8 cellular contexts compared by ENCODE assay signal in the genomic region with DNA sequence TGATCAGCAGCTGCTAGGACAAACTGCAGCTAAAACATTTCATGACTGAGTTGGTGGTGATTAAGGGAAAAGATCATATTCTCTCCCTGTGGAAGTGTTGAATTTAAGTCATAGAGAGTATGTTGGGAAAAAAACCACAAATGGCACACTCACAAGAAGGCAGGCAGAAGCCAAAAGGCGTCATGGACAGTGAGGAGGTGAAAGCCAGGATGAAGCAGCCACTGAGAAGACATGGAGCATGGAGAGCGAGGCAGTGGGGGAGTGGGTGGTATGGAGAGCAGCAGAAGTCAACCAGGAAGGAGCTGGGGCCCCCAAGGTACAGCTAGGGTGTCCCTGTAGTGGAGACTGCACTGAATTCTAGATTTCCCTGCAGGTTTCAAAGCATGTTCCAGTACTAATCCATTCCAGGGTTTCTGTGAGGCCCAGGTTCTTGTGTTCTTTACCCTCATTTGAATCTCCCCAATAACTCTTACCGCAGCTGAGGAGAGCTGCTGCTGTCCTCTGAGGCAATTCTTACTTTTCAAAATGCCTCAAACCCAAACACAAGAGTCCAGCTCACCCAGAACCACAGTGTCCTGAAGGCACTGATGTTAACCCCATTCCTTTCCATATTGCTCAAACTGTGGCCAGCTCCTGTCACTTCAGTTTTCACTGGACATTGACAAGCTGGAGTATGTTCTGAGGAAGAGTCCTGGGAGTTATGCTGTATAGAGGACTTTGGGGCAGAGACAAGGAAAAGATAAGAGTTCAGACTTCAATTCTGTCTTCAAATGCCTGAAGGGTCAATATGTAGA.
DNase-seq lines count a peak whose midpoint lies in the region; ATAC-seq and TF ChIP-seq lines count a peak whose summit lies in the region.

No MANE protein-coding gene starts in this region.

- H3K4me1 ChIP-seq in neural progenitor cell = peaks cover 57% of the 10 kb centered on the region

- no peak overlapping the region for H3K4me3 ChIP-seq in neural progenitor cell

- H3K27ac Mint-ChIP-seq in neural progenitor cell = peak overlapping the region; percentile 2
- no peak overlapping the region for H3K27ac Mint-ChIP-seq in activated T-helper 2 cell treated with anti-CD3 and anti-CD28 coated beads, Interferon-gamma antibody, Interleukin-2, Interleukin-4, amounts not matched to agents 10 μg/mL and 5 μg/mL and 100 μg/mL, durations not matched to agents 14 hours and 24 hours and 36 hours

- intact Hi-C loops in activated T-helper 2 cell treated with anti-CD3 and anti-CD28 coated beads, Interferon-gamma antibody, Interleukin-2, Interleukin-4, amounts not matched to agents 10 μg/mL and 5 μg/mL and 100 μg/mL, durations not matched to agents 14 hours and 24 hours and 36 hours (cut with micrococcal nuclease) = no loop called here

- POLR2A ChIA-PET in GM10248 (lab: Yijun Ruan, JAX) = no interaction called here

- peaks cover 51% of the 10 kb centered on the region for H3K4me1 Mint-ChIP-seq in neural progenitor cell
- no peaks in the 10 kb centered on the region for H3K4me1 Mint-ChIP-seq in activated T-helper 2 cell treated with anti-CD3 and anti-CD28 coated beads, Interferon-gamma antibody, Interleukin-2, Interleukin-4, amounts not matched to agents 10 μg/mL and 5 μg/mL and 100 μg/mL, durations not matched to agents 14 hours and 24 hours and 36 hours (ENCODE audit: low read depth)

- peak; percentile 68 for ATAC-seq in GM18909 (IDR thresholded peaks at IDR 0.05; ENCODE audit: poor library complexity, unreplicated experiment)
- ATAC-seq in HG02840 (IDR thresholded peaks at IDR 0.05; ENCODE audit: low FRiP score, unreplicated experiment) = peak; percentile 61

- CTCF ChIA-PET in GM10248 (lab: Yijun Ruan, JAX) = interaction anchor here (1.0 to 1.9 kb wide), 5 partner anchors 10 to 46 kb away, joined by 3 to 7 read pairs (median 3); no protein-coding TSS in a partner anchor

- TF ChIP-seq CTCF in neural progenitor cell (IDR thresholded peaks at IDR 0.05) = no peak
- TF ChIP-seq CTCF in GM10248 (IDR thresholded peaks at IDR 0.05; ENCODE audit: control extremely low read depth, extremely low read depth, low read depth, missing control alignments) = no peak

- no peaks in the 10 kb centered on the region for H3K27me3 ChIP-seq in neural progenitor cell

- H3K9me3 ChIP-seq in neural progenitor cell (ENCODE audit: low read depth) = no peaks in the 10 kb centered on the region

- peak overlapping the region; percentile 87 for H2AFZ ChIP-seq in neural progenitor cell (replicated peaks)

- DNase-seq in RPMI7951 (ENCODE audit: low read depth) = peak; percentile 63
- no peak for DNase-seq in neural progenitor cell (ENCODE audit: low spot score)
- DNase-seq in 8988T = no peak
- no peak for DNase-seq in activated T-helper 2 cell treated with anti-CD3 and anti-CD28 coated beads, Interferon-gamma antibody, Interleukin-2, Interleukin-4, amounts not matched to agents 10 μg/mL and 5 μg/mL and 100 μg/mL, durations not matched to agents 14 hours and 24 hours and 36 hours (ENCODE audit: low spot score)
- no peak for DNase-seq in occipital lobe (lab: John Stamatoyannopoulos, UW)
- DNase-seq in GM10248 (ENCODE audit: extremely low spot score) = no peak

- H3K79me2 ChIP-seq in neural progenitor cell (ENCODE audit: low read depth) = no peaks in the 10 kb centered on the region

- H3K36me3 Mint-ChIP-seq in neural progenitor cell = peaks cover 3% of the 10 kb centered on the region
- H3K36me3 Mint-ChIP-seq in activated T-helper 2 cell treated with anti-CD3 and anti-CD28 coated beads, Interferon-gamma antibody, Interleukin-2, Interleukin-4, amounts not matched to agents 10 μg/mL and 5 μg/mL and 100 μg/mL, durations not matched to agents 14 hours and 24 hours and 36 hours (ENCODE audit: low read depth) = no peaks in the 10 kb centered on the region

- no peaks in the 10 kb centered on the region for H4K20me1 ChIP-seq in neural progenitor cell (ENCODE audit: low read depth)

- H3K27ac ChIP-seq in neural progenitor cell = no peak overlapping the region

- no peak overlapping the region for H3K9ac ChIP-seq in neural progenitor cell

- peaks cover 2% of the 10 kb centered on the region for H3K27me3 Mint-ChIP-seq in neural progenitor cell (ENCODE audit: insufficient read depth, low read depth)
- H3K27me3 Mint-ChIP-seq in activated T-helper 2 cell treated with anti-CD3 and anti-CD28 coated beads, Interferon-gamma antibody, Interleukin-2, Interleukin-4, amounts not matched to agents 10 μg/mL and 5 μg/mL and 100 μg/mL, durations not matched to agents 14 hours and 24 hours and 36 hours (ENCODE audit: low read depth) = peaks cover 34% of the 10 kb centered on the region

- peaks cover 11% of the 10 kb centered on the region for H3F3A ChIP-seq in neural progenitor cell (ENCODE audit: low read depth)

- peak overlapping the region; percentile 65 for H3K4me2 ChIP-seq in neural progenitor cell

- peaks cover 8% of the 10 kb centered on the region for H3K9me3 Mint-ChIP-seq in neural progenitor cell
- H3K9me3 Mint-ChIP-seq in activated T-helper 2 cell treated with anti-CD3 and anti-CD28 coated beads, Interferon-gamma antibody, Interleukin-2, Interleukin-4, amounts not matched to agents 10 μg/mL and 5 μg/mL and 100 μg/mL, durations not matched to agents 14 hours and 24 hours and 36 hours = no peaks in the 10 kb centered on the region

- no peak overlapping the region for H3K4me3 Mint-ChIP-seq in neural progenitor cell
- no peak overlapping the region for H3K4me3 Mint-ChIP-seq in activated T-helper 2 cell treated with anti-CD3 and anti-CD28 coated beads, Interferon-gamma antibody, Interleukin-2, Interleukin-4, amounts not matched to agents 10 μg/mL and 5 μg/mL and 100 μg/mL, durations not matched to agents 14 hours and 24 hours and 36 hours (ENCODE audit: low read depth)

- no peaks in the 10 kb centered on the region for H3K36me3 ChIP-seq in neural progenitor cell
